ENCODE assay signal across 14 cellular contexts in the genomic region with DNA sequence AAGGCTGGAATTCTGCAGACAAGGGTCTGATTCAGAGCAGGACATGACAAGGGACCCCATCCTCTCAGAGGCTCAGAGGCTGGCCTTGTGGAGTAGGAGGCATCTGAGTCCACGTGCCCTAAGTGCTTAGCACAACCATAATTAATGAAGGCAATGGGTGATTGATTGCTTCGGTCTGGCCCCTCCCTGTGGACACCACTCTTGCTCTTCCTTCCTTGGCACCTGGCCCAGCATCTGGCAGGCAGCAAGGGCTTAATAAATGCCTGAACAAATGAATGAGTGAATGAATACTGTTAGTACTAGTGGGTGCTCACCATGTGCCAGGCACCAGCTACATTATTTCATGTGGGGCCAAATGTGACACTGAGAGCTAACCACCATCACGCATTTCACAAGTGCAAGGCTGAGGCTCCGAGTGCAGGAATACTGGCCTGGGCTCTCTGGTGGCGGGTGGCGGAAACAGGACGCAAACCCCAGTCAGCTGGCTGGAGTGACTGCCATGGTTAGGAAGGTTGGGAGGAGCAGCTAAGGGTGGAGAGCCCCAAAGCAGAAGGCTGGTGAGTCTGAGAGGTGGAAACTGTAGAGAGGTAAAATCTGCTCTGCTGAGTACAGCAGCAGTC. TPM values are rescaled to one million over a fixed set of nuclear protein-coding genes. Genes with fewer than 3 reads are reported as not detected.
DNase-seq lines count a peak whose midpoint lies in the region; ATAC-seq, FAIRE-seq and TF ChIP-seq lines count a peak whose summit lies in the region.
"Had no signal": no experiment of that assay in that cellular context is flagged by ENCODE, and none has a peak within 500 bp of the region (broad histone marks: within the 10 kb centered on the region; RNA-seq: fewer than 3 reads in every experiment).

No MANE protein-coding gene starts in this region.

- peak; percentile 21 for DNase-seq in stimulated activated CD4-positive, alpha-beta T cell treated with anti-CD3 and anti-CD28 coated beads, Interleukin-15, amount 100 ng/mL, for 24 hours
- DNase-seq in stimulated activated CD4-positive, alpha-beta T cell treated with anti-CD3 and anti-CD28 coated beads, Interleukin-4, amount 100 ng/mL, for 1 hour = no peak
- DNase-seq in NCI-H2171 treated with DMSO at 0.1 percent for 48 hours (lab: John Stamatoyannopoulos, UW) = peak; percentile 74
- peak; percentile 61 for DNase-seq in endodermal cell
- DNase-seq in progenitor cell of endocrine pancreas (ENCODE audit: low spot score, unreplicated experiment) = no peak
- no peak for DNase-seq in NCI-H1436 treated with DMSO at 0.1 percent for 48 hours (lab: John Stamatoyannopoulos, UW)
- no peak for DNase-seq in foreskin keratinocyte
- no peak for DNase-seq in kidney
- DNase-seq: HFFc6, hypothalamus, lower lobe of right lung, NCI-H1092 treated with DMSO at 0.1 percent for 48 hours had no signal

- no peak for TF ChIP-seq CTCF in endodermal cell (conservative IDR thresholded peaks at IDR 0.05)
- TF ChIP-seq CTCF in progenitor cell of endocrine pancreas (IDR thresholded peaks at IDR 0.05; ENCODE audit: unreplicated experiment) = no peak
- no peak for TF ChIP-seq CTCF in foreskin keratinocyte (conservative IDR thresholded peaks at IDR 0.05)
- TF ChIP-seq CTCF in kidney (IDR thresholded peaks at IDR 0.05; ENCODE audit: borderline replicate concordance, extremely low read depth, insufficient read depth) = no peak

- H3K4me1 ChIP-seq in endodermal cell (ENCODE audit: control insufficient read depth, insufficient read depth, low read length) = no peaks in the 10 kb centered on the region
- no peaks in the 10 kb centered on the region for H3K4me1 ChIP-seq in foreskin keratinocyte
- peaks cover 0 to 2% of the 10 kb centered on the region in 2 donors for H3K4me1 ChIP-seq in kidney (ENCODE audit: control insufficient read depth in 1 of 2, insufficient read depth in 1 of 2, low read depth in 1 of 2, low read length in 2 of 2)
- H3K4me1 ChIP-seq: lower lobe of right lung had no signal

- H3K27ac ChIP-seq in endodermal cell (ENCODE audit: low read depth, low read length) (no peak overlapping the region), foreskin keratinocyte (no peak overlapping the region), kidney (ENCODE audit: low read depth in 2 of 2, low read length in 2 of 2) (no peak overlapping the region)
- H3K27ac ChIP-seq: BLaER1 treated with 17β-estradiol and CSF1 and Interleukin-3, amounts not matched to agents 10 nM and 100 nM; lower lobe of right lung had no signal

- no peak overlapping the region for H3K4me3 ChIP-seq in endodermal cell (ENCODE audit: low read length)
- no peak overlapping the region for H3K4me3 ChIP-seq in kidney (ENCODE audit: low read length in 2 of 2)
- H3K4me3 ChIP-seq: BLaER1 treated with 17β-estradiol and CSF1 and Interleukin-3, amounts not matched to agents 10 nM and 100 nM; lower lobe of right lung had no signal

- H3K4me3 Mint-ChIP-seq in endodermal cell (no peak overlapping the region), progenitor cell of endocrine pancreas (ENCODE audit: low read depth) (no peak overlapping the region)
- H3K4me3 Mint-ChIP-seq: HFFc6 had no signal

- intact Hi-C loops in kidney (cut with DNase I) = no loop called here

- ATAC-seq in foreskin keratinocyte = no peak
- ATAC-seq: activated naive CD4-positive, alpha-beta T cell treated with anti-CD3 and anti-CD28 coated beads, Interleukin-2, amount 50 U/mL, for 72 hours; lower lobe of right lung had no signal

- H3K36me3 Mint-ChIP-seq in endodermal cell (ENCODE audit: low read depth) (peaks cover 14% of the 10 kb centered on the region), progenitor cell of endocrine pancreas (ENCODE audit: insufficient read depth) (no peaks in the 10 kb centered on the region)

- H3K36me3 ChIP-seq in endodermal cell (ENCODE audit: control insufficient read depth, insufficient read depth, low read length) = peaks cover 9% of the 10 kb centered on the region
- peaks cover 12 to 24% of the 10 kb centered on the region in 2 donors for H3K36me3 ChIP-seq in kidney (ENCODE audit: control insufficient read depth in 1 of 2, insufficient read depth in 2 of 2, low read length in 2 of 2)

- 93 to 97% methylated on average over 5 to 7 of the region's 7 CpGs for WGBS in endodermal cell (ENCODE audit: insufficient coverage in 1 of 2, insufficient read length in 1 of 2), 2 experiments

- H3K27ac Mint-ChIP-seq in endodermal cell (no peak overlapping the region), progenitor cell of endocrine pancreas (no peak overlapping the region)
- H3K27ac Mint-ChIP-seq: activated naive CD4-positive, alpha-beta T cell treated with anti-CD3 and anti-CD28 coated beads, Interleukin-2, amount 50 U/mL, for 72 hours; HFFc6 had no signal

- H3K9ac ChIP-seq in endodermal cell (ENCODE audit: extremely low read depth, low read length, poor library complexity, severe bottlenecking) (no peak overlapping the region), kidney (ENCODE audit: low read length in 2 of 2) (no peak overlapping the region)

- H3K9me3 ChIP-seq in endodermal cell (ENCODE audit: control insufficient read depth, low read length) = no peaks in the 10 kb centered on the region
- H3K9me3 ChIP-seq in kidney (ENCODE audit: control insufficient read depth in 1 of 2, low read length in 2 of 2) = no peaks in the 10 kb centered on the region
- H3K9me3 ChIP-seq: lower lobe of right lung had no signal

- H3K4me1 Mint-ChIP-seq in endodermal cell = peaks cover 10% of the 10 kb centered on the region
- H3K4me1 Mint-ChIP-seq in progenitor cell of endocrine pancreas (ENCODE audit: low read depth) = peaks cover 9% of the 10 kb centered on the region

- H3K9me3 Mint-ChIP-seq in endodermal cell (peaks cover 13% of the 10 kb centered on the region), progenitor cell of endocrine pancreas (ENCODE audit: low read depth) (peaks cover 10% of the 10 kb centered on the region)

- FAIRE-seq in kidney (lab: Jason Lieb, UNC) = no peak

- H3K27me3 ChIP-seq in endodermal cell (ENCODE audit: control insufficient read depth, insufficient read depth, low read length, poor library complexity, severe bottlenecking) (no peaks in the 10 kb centered on the region), foreskin keratinocyte (no peaks in the 10 kb centered on the region)
- H3K27me3 ChIP-seq: BLaER1 treated with 17β-estradiol and CSF1 and Interleukin-3, amounts not matched to agents 10 nM and 100 nM had no signal

- H3K27me3 Mint-ChIP-seq in endodermal cell (ENCODE audit: insufficient read depth) (peaks cover 2% of the 10 kb centered on the region), progenitor cell of endocrine pancreas (peaks cover 5% of the 10 kb centered on the region)

RNA-seq across cellular contexts. Expression of gene ASS1, which starts 53.6 kb away (rescaled TPM):
- 10 to 100 TPM; 30.9 to 57.2 TPM for total RNA-seq in endodermal cell
- 37.9 TPM for polyA plus RNA-seq in endodermal cell (2013, experiment 1 of 2)
- polyA plus RNA-seq in endodermal cell (2013, experiment 2 of 2) = 30.1 TPM
- 6.5 and 7.7 TPM in 2 replicates for total RNA-seq in progenitor cell of endocrine pancreas
- 40.8 and 62.6 TPM in 2 replicates for total RNA-seq in foreskin keratinocyte
- 40.9 and 66.4 TPM in 2 replicates for polyA plus RNA-seq in foreskin keratinocyte
- total RNA-seq in kidney = 124 TPM
- polyA plus RNA-seq in kidney (ENCODE audit: insufficient read depth, low read depth, low replicate concordance) = 1,185 TPM

Comparison
In these comparisons a context has a peak if more than half of its experiments do, and no peak if none do; other contexts are left out.
1. DNase-seq: peak in stimulated activated CD4-positive, alpha-beta T cell treated with anti-CD3 and anti-CD28 coated beads, Interleukin-15, amount 100 ng/mL, for 24 hours (single experiment), NCI-H2171 treated with DMSO at 0.1 percent for 48 hours (single experiment) and endodermal cell (single experiment); none in stimulated activated CD4-positive, alpha-beta T cell treated with anti-CD3 and anti-CD28 coated beads, Interleukin-4, amount 100 ng/mL, for 1 hour (single experiment), progenitor cell of endocrine pancreas (single experiment), NCI-H1436 treated with DMSO at 0.1 percent for 48 hours (single experiment), foreskin keratinocyte (0 of 2) and kidney (single experiment).